Comparison of ENCODE assay signal across 28 cellular contexts in genomic region chr3:33699275-33699674, GRCh38.
"Had no signal": no experiment of that assay in that cellular context is flagged by ENCODE, and none has a peak within 500 bp of the region (broad histone marks: within the 10 kb centered on the region; RNA-seq: fewer than 3 reads in every experiment).

No MANE protein-coding gene starts in this region.

- H3K36me3 ChIP-seq: brain microvascular endothelial cell, SJCRH30 had no signal

- DNase-seq: activated CD4-positive, alpha-beta T cell treated with anti-CD3 and anti-CD28 coated beads for 36 hours; activated CD4-positive, alpha-beta T cell treated with anti-CD3 and anti-CD28 coated beads, Interleukin-2, amount 10 ng/mL, durations not matched to agents 7 days and 5 days; activated CD4-positive, alpha-beta T cell treated with anti-CD3 and anti-CD28 coated beads, Interleukin-2, amount 50 U/mL, for 48 hours; activated CD8-positive, alpha-beta T cell treated with anti-CD3 and anti-CD28 coated beads, Interleukin-2, amount 10 ng/mL, durations not matched to agents 7 days and 5 days; activated gamma-delta T cell treated with Interleukin-2 at 50 U/mL for 16 hours; activated naive CD4-positive, alpha-beta T cell treated with anti-CD3 and anti-CD28 coated beads, Interleukin-2, amount 10 ng/mL, durations not matched to agents 7 days and 5 days; activated naive CD8-positive, alpha-beta T cell treated with anti-CD3 and anti-CD28 coated beads for 36 hours; activated T-cell treated with anti-CD3 and anti-CD28 coated beads, Interleukin-2, amount 50 U/mL, for 4 hours; amniotic stem cell; aorta; brain microvascular endothelial cell; central memory CD4-positive, alpha-beta T cell; NCI-H1092 treated with DMSO at 0.1 percent for 48 hours; NCI-H1417; NCI-H146; NCI-H187; NCI-H2029 treated with DMSO at 0.1 percent for 48 hours; NCI-H2107; NCI-H226; NCI-H524 treated with DMSO at 0.1 percent for 48 hours; NK-92 treated with Interleukin-12 subunit alpha and Interleukin-12 subunit beta, amount 100 ng/mL, for 24 hours; SHP77; SJCRH30 had no signal

- H3K9me3 ChIP-seq: SJCRH30 had no signal

- H3K4me1 ChIP-seq: SJCRH30 had no signal

- ATAC-seq: activated CD4-positive, alpha-beta T cell treated with anti-CD3 and anti-CD28 coated beads for 36 hours; activated CD4-positive, CD25-positive, alpha-beta regulatory T cell treated with anti-CD3 and anti-CD28 coated beads, Interleukin-2, amount 50 U/mL, for 24 hours; activated CD8-positive, alpha-beta T cell treated with anti-CD3 and anti-CD28 coated beads, Interleukin-2, amount 10 ng/mL, durations not matched to agents 7 days and 5 days; activated T-cell treated with anti-CD3 and anti-CD28 coated beads, Interleukin-2, amount 50 U/mL, for 4 hours; Panc1 had no signal

- H3K27me3 ChIP-seq: brain microvascular endothelial cell, SJCRH30 had no signal

- H3K4me3 ChIP-seq: SJCRH30, SK-N-MC had no signal

- H3K27ac ChIP-seq: brain microvascular endothelial cell, SJCRH30, SK-N-MC had no signal

- FAIRE-seq: colon, TTC549 had no signal
